In the genomic region with DNA sequence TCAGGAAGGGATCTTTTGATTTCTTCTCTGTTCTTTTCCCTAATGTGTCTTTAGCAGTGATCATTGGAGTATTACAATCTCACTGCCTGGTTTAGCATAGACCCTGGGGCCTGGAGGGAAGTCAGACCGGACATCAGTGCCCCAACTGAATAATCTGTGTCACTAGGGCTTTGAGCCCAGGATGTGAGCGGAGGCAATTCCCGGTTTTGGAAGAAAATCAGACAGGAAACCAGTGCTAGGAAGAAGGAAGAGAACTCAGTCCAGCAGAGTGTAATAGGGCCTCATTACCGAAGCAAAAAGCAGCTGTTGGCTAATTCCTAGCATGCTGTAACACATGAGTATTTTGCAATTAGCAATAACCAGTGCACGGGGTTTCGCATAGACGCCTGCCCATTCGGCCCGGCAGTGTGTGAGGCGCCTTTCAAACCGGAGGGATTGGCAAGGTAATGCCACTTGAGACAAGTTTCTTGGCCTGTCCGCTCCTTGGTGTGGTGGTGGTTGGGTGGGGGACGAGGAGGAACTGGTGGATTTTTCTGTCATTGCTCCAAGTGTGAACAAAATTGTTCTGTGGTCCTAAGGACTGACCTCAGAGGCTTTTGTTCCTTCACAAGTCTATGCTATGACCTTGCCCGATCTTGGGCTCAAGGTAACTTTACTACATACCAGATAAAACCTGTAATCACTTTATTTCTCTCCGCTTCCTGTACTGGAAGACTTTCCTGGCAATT, we compare ENCODE assay signal across 1 cellular context.
TF ChIP-seq lines count a peak whose summit lies in the region.

No MANE protein-coding gene starts in this region.

TF ChIP-seq in HepG2, 621 proteins besides CTCF, POLR2A, EP300 and RAD21 (continued from another document and continues in another):
- TF ChIP-seq NBN (conservative IDR thresholded peaks at IDR 0.05) (no peak), TRIM24 (CRISPR knock-in tag; IDR thresholded peaks at IDR 0.05) (no peak), ZNF235 (CRISPR knock-in tag; IDR thresholded peaks at IDR 0.05; ENCODE audit: borderline replicate concordance) (no peak), ZEB1 (IDR thresholded peaks at IDR 0.05; ENCODE audit: insufficient replicate concordance, low read depth) (no peak), HNRNPK (IDR thresholded peaks at IDR 0.05; ENCODE audit: low read depth, low read length, poor library complexity, severe bottlenecking) (no peak), SP2 (CRISPR knock-in tag; IDR thresholded peaks at IDR 0.05) (no peak), SALL1 (CRISPR knock-in tag; IDR thresholded peaks at IDR 0.05) (peak; percentile 37; the same call in 1 of the 2 replicates), ZNF510 (CRISPR knock-in tag; IDR thresholded peaks at IDR 0.05; ENCODE audit: low read depth) (no peak), CBFB (CRISPR knock-in tag; IDR thresholded peaks at IDR 0.05) (no peak), STAG1 (CRISPR knock-in tag; IDR thresholded peaks at IDR 0.05) (no peak), MEIS2 (CRISPR knock-in tag; IDR thresholded peaks at IDR 0.05) (0 out of 2 replicates have a peak, but pooled peaks have one; percentile 21), GLI4 (CRISPR knock-in tag; IDR thresholded peaks at IDR 0.05; ENCODE audit: borderline replicate concordance) (no peak), AGO1 (IDR thresholded peaks at IDR 0.05; ENCODE audit: low read depth, low read length, poor library complexity, severe bottlenecking) (no peak), BCL6 (CRISPR knock-in tag; IDR thresholded peaks at IDR 0.05) (0 out of 2 replicates have a peak, but pooled peaks have one; percentile 6), ZNF138 (CRISPR knock-in tag; IDR thresholded peaks at IDR 0.05; ENCODE audit: low read depth) (no peak), ZNF546 (CRISPR knock-in tag; conservative IDR thresholded peaks at IDR 0.05) (no peak), ZNF460 (CRISPR knock-in tag; IDR thresholded peaks at IDR 0.05; ENCODE audit: borderline replicate concordance) (no peak), MIER2 (CRISPR knock-in tag; IDR thresholded peaks at IDR 0.05) (no peak), ZNF552 (CRISPR knock-in tag; IDR thresholded peaks at IDR 0.05; ENCODE audit: borderline replicate concordance) (no peak), SATB2 (CRISPR knock-in tag; IDR thresholded peaks at IDR 0.05) (no peak; the same call in 1 of the 2 replicates), ZKSCAN5 (CRISPR knock-in tag; IDR thresholded peaks at IDR 0.05) (no peak), TCF12 (IDR thresholded peaks at IDR 0.05) (no peak), TCF12 (CRISPR knock-in tag; IDR thresholded peaks at IDR 0.05) (no peak), POLR2AphosphoS5 (IDR thresholded peaks at IDR 0.05; ENCODE audit: low read depth, low read length) (no peak), KDM2A (CRISPR knock-in tag; IDR thresholded peaks at IDR 0.05; ENCODE audit: borderline replicate concordance, low read depth) (no peak)
- TF ChIP-seq, protein P1, sequence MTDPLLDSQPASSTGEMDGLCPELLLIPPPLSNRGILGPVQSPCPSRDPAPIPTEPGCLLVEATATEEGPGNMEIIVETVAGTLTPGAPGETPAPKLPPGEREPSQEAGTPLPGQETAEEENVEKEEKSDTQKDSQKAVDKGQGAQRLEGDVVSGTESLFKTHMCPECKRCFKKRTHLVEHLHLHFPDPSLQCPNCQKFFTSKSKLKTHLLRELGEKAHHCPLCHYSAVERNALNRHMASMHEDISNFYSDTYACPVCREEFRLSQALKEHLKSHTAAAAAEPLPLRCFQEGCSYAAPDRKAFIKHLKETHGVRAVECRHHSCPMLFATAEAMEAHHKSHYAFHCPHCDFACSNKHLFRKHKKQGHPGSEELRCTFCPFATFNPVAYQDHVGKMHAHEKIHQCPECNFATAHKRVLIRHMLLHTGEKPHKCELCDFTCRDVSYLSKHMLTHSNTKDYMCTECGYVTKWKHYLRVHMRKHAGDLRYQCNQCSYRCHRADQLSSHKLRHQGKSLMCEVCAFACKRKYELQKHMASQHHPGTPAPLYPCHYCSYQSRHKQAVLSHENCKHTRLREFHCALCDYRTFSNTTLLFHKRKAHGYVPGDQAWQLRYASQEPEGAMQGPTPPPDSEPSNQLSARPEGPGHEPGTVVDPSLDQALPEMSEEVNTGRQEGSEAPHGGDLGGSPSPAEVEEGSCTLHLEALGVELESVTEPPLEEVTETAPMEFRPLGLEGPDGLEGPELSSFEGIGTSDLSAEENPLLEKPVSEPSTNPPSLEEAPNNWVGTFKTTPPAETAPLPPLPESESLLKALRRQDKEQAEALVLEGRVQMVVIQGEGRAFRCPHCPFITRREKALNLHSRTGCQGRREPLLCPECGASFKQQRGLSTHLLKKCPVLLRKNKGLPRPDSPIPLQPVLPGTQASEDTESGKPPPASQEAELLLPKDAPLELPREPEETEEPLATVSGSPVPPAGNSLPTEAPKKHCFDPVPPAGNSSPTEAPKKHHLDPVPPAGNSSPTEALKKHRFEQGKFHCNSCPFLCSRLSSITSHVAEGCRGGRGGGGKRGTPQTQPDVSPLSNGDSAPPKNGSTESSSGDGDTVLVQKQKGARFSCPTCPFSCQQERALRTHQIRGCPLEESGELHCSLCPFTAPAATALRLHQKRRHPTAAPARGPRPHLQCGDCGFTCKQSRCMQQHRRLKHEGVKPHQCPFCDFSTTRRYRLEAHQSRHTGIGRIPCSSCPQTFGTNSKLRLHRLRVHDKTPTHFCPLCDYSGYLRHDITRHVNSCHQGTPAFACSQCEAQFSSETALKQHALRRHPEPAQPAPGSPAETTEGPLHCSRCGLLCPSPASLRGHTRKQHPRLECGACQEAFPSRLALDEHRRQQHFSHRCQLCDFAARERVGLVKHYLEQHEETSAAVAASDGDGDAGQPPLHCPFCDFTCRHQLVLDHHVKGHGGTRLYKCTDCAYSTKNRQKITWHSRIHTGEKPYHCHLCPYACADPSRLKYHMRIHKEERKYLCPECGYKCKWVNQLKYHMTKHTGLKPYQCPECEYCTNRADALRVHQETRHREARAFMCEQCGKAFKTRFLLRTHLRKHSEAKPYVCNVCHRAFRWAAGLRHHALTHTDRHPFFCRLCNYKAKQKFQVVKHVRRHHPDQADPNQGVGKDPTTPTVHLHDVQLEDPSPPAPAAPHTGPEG (CRISPR knock-in tag; IDR thresholded peaks at IDR 0.05) = no peak; the same call in 1 of the 2 replicates
- TF ChIP-seq, protein P2, sequence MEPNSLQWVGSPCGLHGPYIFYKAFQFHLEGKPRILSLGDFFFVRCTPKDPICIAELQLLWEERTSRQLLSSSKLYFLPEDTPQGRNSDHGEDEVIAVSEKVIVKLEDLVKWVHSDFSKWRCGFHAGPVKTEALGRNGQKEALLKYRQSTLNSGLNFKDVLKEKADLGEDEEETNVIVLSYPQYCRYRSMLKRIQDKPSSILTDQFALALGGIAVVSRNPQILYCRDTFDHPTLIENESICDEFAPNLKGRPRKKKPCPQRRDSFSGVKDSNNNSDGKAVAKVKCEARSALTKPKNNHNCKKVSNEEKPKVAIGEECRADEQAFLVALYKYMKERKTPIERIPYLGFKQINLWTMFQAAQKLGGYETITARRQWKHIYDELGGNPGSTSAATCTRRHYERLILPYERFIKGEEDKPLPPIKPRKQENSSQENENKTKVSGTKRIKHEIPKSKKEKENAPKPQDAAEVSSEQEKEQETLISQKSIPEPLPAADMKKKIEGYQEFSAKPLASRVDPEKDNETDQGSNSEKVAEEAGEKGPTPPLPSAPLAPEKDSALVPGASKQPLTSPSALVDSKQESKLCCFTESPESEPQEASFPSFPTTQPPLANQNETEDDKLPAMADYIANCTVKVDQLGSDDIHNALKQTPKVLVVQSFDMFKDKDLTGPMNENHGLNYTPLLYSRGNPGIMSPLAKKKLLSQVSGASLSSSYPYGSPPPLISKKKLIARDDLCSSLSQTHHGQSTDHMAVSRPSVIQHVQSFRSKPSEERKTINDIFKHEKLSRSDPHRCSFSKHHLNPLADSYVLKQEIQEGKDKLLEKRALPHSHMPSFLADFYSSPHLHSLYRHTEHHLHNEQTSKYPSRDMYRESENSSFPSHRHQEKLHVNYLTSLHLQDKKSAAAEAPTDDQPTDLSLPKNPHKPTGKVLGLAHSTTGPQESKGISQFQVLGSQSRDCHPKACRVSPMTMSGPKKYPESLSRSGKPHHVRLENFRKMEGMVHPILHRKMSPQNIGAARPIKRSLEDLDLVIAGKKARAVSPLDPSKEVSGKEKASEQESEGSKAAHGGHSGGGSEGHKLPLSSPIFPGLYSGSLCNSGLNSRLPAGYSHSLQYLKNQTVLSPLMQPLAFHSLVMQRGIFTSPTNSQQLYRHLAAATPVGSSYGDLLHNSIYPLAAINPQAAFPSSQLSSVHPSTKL (CRISPR knock-in tag; IDR thresholded peaks at IDR 0.05) = no peak; the same call in 1 of the 2 replicates
- TF ChIP-seq, protein P3, sequence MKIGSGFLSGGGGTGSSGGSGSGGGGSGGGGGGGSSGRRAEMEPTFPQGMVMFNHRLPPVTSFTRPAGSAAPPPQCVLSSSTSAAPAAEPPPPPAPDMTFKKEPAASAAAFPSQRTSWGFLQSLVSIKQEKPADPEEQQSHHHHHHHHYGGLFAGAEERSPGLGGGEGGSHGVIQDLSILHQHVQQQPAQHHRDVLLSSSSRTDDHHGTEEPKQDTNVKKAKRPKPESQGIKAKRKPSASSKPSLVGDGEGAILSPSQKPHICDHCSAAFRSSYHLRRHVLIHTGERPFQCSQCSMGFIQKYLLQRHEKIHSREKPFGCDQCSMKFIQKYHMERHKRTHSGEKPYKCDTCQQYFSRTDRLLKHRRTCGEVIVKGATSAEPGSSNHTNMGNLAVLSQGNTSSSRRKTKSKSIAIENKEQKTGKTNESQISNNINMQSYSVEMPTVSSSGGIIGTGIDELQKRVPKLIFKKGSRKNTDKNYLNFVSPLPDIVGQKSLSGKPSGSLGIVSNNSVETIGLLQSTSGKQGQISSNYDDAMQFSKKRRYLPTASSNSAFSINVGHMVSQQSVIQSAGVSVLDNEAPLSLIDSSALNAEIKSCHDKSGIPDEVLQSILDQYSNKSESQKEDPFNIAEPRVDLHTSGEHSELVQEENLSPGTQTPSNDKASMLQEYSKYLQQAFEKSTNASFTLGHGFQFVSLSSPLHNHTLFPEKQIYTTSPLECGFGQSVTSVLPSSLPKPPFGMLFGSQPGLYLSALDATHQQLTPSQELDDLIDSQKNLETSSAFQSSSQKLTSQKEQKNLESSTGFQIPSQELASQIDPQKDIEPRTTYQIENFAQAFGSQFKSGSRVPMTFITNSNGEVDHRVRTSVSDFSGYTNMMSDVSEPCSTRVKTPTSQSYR (CRISPR knock-in tag; IDR thresholded peaks at IDR 0.05; ENCODE audit: borderline replicate concordance) = no peak
- TF ChIP-seq, protein P4, sequence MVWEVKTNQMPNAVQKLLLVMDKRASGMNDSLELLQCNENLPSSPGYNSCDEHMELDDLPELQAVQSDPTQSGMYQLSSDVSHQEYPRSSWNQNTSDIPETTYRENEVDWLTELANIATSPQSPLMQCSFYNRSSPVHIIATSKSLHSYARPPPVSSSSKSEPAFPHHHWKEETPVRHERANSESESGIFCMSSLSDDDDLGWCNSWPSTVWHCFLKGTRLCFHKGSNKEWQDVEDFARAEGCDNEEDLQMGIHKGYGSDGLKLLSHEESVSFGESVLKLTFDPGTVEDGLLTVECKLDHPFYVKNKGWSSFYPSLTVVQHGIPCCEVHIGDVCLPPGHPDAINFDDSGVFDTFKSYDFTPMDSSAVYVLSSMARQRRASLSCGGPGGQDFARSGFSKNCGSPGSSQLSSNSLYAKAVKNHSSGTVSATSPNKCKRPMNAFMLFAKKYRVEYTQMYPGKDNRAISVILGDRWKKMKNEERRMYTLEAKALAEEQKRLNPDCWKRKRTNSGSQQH (CRISPR knock-in tag; IDR thresholded peaks at IDR 0.05; ENCODE audit: low read depth) = no peak
- TF ChIP-seq, protein P5, sequence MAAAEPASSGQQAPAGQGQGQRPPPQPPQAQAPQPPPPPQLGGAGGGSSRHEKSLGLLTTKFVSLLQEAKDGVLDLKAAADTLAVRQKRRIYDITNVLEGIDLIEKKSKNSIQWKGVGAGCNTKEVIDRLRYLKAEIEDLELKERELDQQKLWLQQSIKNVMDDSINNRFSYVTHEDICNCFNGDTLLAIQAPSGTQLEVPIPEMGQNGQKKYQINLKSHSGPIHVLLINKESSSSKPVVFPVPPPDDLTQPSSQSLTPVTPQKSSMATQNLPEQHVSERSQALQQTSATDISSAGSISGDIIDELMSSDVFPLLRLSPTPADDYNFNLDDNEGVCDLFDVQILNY (CRISPR knock-in tag; conservative IDR thresholded peaks at IDR 0.05) = no peak
- TF ChIP-seq, protein P6, sequence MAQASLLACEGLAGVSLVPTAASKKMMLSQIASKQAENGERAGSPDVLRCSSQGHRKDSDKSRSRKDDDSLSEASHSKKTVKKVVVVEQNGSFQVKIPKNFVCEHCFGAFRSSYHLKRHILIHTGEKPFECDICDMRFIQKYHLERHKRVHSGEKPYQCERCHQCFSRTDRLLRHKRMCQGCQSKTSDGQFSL (CRISPR knock-in tag; IDR thresholded peaks at IDR 0.05) = no peak
- TF ChIP-seq, protein P7, sequence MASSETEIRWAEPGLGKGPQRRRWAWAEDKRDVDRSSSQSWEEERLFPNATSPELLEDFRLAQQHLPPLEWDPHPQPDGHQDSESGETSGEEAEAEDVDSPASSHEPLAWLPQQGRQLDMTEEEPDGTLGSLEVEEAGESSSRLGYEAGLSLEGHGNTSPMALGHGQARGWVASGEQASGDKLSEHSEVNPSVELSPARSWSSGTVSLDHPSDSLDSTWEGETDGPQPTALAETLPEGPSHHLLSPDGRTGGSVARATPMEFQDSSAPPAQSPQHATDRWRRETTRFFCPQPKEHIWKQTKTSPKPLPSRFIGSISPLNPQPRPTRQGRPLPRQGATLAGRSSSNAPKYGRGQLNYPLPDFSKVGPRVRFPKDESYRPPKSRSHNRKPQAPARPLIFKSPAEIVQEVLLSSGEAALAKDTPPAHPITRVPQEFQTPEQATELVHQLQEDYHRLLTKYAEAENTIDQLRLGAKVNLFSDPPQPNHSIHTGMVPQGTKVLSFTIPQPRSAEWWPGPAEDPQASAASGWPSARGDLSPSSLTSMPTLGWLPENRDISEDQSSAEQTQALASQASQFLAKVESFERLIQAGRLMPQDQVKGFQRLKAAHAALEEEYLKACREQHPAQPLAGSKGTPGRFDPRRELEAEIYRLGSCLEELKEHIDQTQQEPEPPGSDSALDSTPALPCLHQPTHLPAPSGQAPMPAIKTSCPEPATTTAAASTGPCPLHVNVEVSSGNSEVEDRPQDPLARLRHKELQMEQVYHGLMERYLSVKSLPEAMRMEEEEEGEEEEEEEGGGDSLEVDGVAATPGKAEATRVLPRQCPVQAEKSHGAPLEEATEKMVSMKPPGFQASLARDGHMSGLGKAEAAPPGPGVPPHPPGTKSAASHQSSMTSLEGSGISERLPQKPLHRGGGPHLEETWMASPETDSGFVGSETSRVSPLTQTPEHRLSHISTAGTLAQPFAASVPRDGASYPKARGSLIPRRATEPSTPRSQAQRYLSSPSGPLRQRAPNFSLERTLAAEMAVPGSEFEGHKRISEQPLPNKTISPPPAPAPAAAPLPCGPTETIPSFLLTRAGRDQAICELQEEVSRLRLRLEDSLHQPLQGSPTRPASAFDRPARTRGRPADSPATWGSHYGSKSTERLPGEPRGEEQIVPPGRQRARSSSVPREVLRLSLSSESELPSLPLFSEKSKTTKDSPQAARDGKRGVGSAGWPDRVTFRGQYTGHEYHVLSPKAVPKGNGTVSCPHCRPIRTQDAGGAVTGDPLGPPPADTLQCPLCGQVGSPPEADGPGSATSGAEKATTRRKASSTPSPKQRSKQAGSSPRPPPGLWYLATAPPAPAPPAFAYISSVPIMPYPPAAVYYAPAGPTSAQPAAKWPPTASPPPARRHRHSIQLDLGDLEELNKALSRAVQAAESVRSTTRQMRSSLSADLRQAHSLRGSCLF (CRISPR knock-in tag; IDR thresholded peaks at IDR 0.05; ENCODE audit: borderline replicate concordance) = no peak
- TF ChIP-seq, protein P8, sequence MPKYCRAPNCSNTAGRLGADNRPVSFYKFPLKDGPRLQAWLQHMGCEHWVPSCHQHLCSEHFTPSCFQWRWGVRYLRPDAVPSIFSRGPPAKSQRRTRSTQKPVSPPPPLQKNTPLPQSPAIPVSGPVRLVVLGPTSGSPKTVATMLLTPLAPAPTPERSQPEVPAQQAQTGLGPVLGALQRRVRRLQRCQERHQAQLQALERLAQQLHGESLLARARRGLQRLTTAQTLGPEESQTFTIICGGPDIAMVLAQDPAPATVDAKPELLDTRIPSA (CRISPR knock-in tag; IDR thresholded peaks at IDR 0.05; ENCODE audit: borderline replicate concordance) = no peak
